Comparison of ENCODE assay signal across 26 cellular contexts in the genomic region with DNA sequence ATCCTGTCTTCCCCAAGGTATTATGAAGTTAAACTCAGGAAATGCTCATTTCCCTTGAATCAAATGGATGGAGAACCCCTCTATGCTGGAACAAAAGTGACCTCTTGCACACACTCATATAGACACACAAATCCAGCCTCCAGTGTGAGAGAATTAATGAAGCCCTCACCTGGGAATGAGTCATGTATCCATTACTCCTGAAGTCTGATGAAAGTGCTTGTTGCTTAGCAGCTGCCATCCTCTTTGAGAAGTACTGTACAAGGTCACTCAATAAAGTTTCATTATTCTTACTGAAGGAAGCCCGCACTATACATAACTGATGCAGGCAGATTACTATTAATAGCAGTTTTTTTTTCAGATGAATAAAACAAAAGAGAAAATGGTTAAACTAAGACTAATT.
"Had no signal": no experiment of that assay in that cellular context is flagged by ENCODE, and none has a peak within 500 bp of the region (broad histone marks: within the 10 kb centered on the region; RNA-seq: fewer than 3 reads in every experiment).

No MANE protein-coding gene starts in this region.

- H3K27ac ChIP-seq: epithelial cell of prostate, esophagus muscularis mucosa, gastroesophageal sphincter, left ventricle myocardium inferior, lower lobe of right lung, pancreas, prostate gland, right lobe of liver, suprapubic skin, thyroid gland, upper lobe of left lung, vagina had no signal

- DNase-seq: cortex of kidney; dorsolateral prefrontal cortex; effector memory CD4-positive, alpha-beta T cell; glutamatergic neuron; islet precursor cell; left ventricle myocardium inferior; lower lobe of right lung; mesenchymal stem cell; midbrain; occipital lobe; pancreas; retina; right lobe of liver; stimulated activated CD4-positive, alpha-beta T cell treated with anti-CD3 and anti-CD28 coated beads, Interleukin-4, amount 100 ng/mL, for 1 hour; stimulated activated CD8-positive, alpha-beta memory T cell treated with anti-CD3 and anti-CD28 coated beads, Interleukin-4, amount 100 ng/mL, for 48 hours; stimulated activated naive CD8-positive, alpha-beta T cell treated with anti-CD3 and anti-CD28 coated beads, Interleukin-15, Interleukin-2, amounts not matched to agents 100 U/mL and 50 U/mL, for 24 hours; thyroid gland; upper lobe of left lung had no signal

- H3K4me1 Mint-ChIP-seq: stimulated activated effector memory CD8-positive, alpha-beta T cell treated with anti-CD3 and anti-CD28 coated beads, Interleukin-12 subunit alpha, Interleukin-12 subunit beta, amount 100 ng/mL, for 72 hours had no signal

- H3K9me3 Mint-ChIP-seq: natural killer cell treated with Interleukin-12 subunit alpha and Interleukin-12 subunit beta and Interleukin-15 and Interleukin-18, amount 100 ng/mL, for 72 hours; stimulated activated effector memory CD8-positive, alpha-beta T cell treated with anti-CD3 and anti-CD28 coated beads, Interleukin-12 subunit alpha, Interleukin-12 subunit beta, amount 100 ng/mL, for 72 hours had no signal

- H3K4me1 ChIP-seq: left ventricle myocardium inferior, lower lobe of right lung, pancreas, prostate gland, right lobe of liver, thyroid gland, upper lobe of left lung, vagina had no signal

- H3K9me3 ChIP-seq: esophagus muscularis mucosa, gastroesophageal sphincter, left ventricle myocardium inferior, lower lobe of right lung, pancreas, prostate gland, right lobe of liver, suprapubic skin, thyroid gland, upper lobe of left lung, vagina had no signal

- H3K4me3 Mint-ChIP-seq: natural killer cell treated with Interleukin-12 subunit alpha and Interleukin-12 subunit beta and Interleukin-15 and Interleukin-18, amount 100 ng/mL, for 72 hours; stimulated activated effector memory CD8-positive, alpha-beta T cell treated with anti-CD3 and anti-CD28 coated beads, Interleukin-12 subunit alpha, Interleukin-12 subunit beta, amount 100 ng/mL, for 72 hours had no signal

- H3K36me3 ChIP-seq: esophagus muscularis mucosa, gastroesophageal sphincter, left ventricle myocardium inferior, lower lobe of right lung, pancreas, prostate gland, right lobe of liver, suprapubic skin, thyroid gland, upper lobe of left lung, vagina had no signal

- H3K27me3 ChIP-seq: dorsolateral prefrontal cortex, esophagus muscularis mucosa, gastroesophageal sphincter, pancreas, right lobe of liver, suprapubic skin, thyroid gland, upper lobe of left lung, vagina had no signal

- H3K27ac Mint-ChIP-seq: natural killer cell treated with Interleukin-12 subunit alpha and Interleukin-12 subunit beta and Interleukin-15 and Interleukin-18, amount 100 ng/mL, for 72 hours; stimulated activated effector memory CD8-positive, alpha-beta T cell treated with anti-CD3 and anti-CD28 coated beads, Interleukin-12 subunit alpha, Interleukin-12 subunit beta, amount 100 ng/mL, for 72 hours had no signal

- ATAC-seq: gastroesophageal sphincter; lower lobe of right lung; natural killer cell treated with Interleukin-12 subunit alpha and Interleukin-12 subunit beta and Interleukin-15 and Interleukin-18, amount 100 ng/mL, for 72 hours; pancreas; right lobe of liver; stimulated activated effector memory CD8-positive, alpha-beta T cell treated with anti-CD3 and anti-CD28 coated beads, Interleukin-12 subunit alpha, Interleukin-12 subunit beta, amount 100 ng/mL, for 72 hours; stimulated activated naive CD8-positive, alpha-beta T cell treated with anti-CD3 and anti-CD28 coated beads, Interleukin-15, Interleukin-2, amounts not matched to agents 100 U/mL and 50 U/mL, for 24 hours had no signal

- H3K36me3 Mint-ChIP-seq: natural killer cell treated with Interleukin-12 subunit alpha and Interleukin-12 subunit beta and Interleukin-15 and Interleukin-18, amount 100 ng/mL, for 72 hours; stimulated activated effector memory CD8-positive, alpha-beta T cell treated with anti-CD3 and anti-CD28 coated beads, Interleukin-12 subunit alpha, Interleukin-12 subunit beta, amount 100 ng/mL, for 72 hours had no signal

- H3K4me3 ChIP-seq: dorsolateral prefrontal cortex, esophagus muscularis mucosa, gastroesophageal sphincter, left ventricle myocardium inferior, lower lobe of right lung, pancreas, prostate gland, right lobe of liver, suprapubic skin, thyroid gland, upper lobe of left lung, vagina had no signal
